In the genomic region with DNA sequence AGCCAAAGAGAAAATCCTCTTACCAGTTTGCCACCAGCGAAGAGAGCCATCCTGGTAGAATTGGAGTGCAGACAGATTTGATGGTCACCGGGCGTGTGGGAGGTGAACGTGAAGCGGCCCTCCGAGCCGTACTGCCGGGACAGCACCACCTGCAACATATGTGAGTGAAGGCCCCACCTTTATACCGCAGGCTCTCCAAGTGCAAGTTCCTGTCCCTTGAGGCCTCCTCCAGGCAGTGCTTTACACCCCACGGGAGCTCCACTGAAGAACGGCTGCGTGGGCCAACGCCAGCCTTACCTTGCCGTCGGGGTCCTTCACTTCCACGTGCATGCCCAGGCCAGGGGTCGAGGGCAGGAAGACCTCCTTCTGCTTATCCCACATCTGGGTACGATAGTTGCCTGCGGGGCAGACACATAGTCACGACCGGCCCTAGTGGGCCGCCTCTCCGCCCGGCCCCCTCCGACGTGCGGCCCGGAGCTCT, we compare ENCODE assay signal across 8 cellular contexts. TPM values are rescaled to one million over a fixed set of nuclear protein-coding genes. Genes with fewer than 3 reads are reported as not detected.
A peak's percentile ranks its signal among the peaks of the same experiment; 100 is the strongest.
DNase-seq lines count a peak whose midpoint lies in the region; ATAC-seq and TF ChIP-seq lines count a peak whose summit lies in the region.

No MANE protein-coding gene starts in this region.

- H3K4me3 ChIP-seq in SJCRH30 = peak overlapping the region; percentile 74
- peak overlapping the region; percentile 92 to 96 for H3K4me3 ChIP-seq in ascending aorta

- no peaks in the 10 kb centered on the region for H3K9me3 ChIP-seq in SJCRH30 (replicated peaks)
- no peaks in the 10 kb centered on the region for H3K9me3 ChIP-seq in ascending aorta

- DNase-seq in SIG-M5 treated with dmso at 0.1 percent for 504 hours (lab: John Stamatoyannopoulos, UW; ENCODE audit: unreplicated experiment) (peak; percentile 23), SIG-M5 (lab: John Stamatoyannopoulos, UW) (no peak), SJCRH30 (no peak), ascending aorta (ENCODE audit: low spot score in 2 of 2) (no peak), iPS-NIHi7 (ENCODE audit: extremely low spot score) (peak; percentile 15), NCI-H1417 treated with DMSO at 0.1 percent for 48 hours (lab: John Stamatoyannopoulos, UW) (no peak)
- peak; percentile 49 to 50 for DNase-seq in stimulated activated CD4-positive, alpha-beta T cell treated with anti-CD3 and anti-CD28 coated beads, Interleukin-2, amount 100 ng/mL, for 24 hours

- no peak for TF ChIP-seq CTCF in ascending aorta (IDR thresholded peaks at IDR 0.05)

- H3K27ac ChIP-seq in SJCRH30 = peak overlapping the region; percentile 57
- peak overlapping the region; percentile 88 to 97 for H3K27ac ChIP-seq in ascending aorta

- H3K36me3 ChIP-seq in SJCRH30 = peaks cover 15% of the 10 kb centered on the region; the same call in 1 of the 2 replicates
- H3K36me3 ChIP-seq in ascending aorta = peaks cover 16 to 27% of the 10 kb centered on the region in 2 donors

- H3K27me3 ChIP-seq in SJCRH30 = no peaks in the 10 kb centered on the region
- no peaks in the 10 kb centered on the region for H3K27me3 ChIP-seq in ascending aorta

- peak; percentile 31 for ATAC-seq in HG02943 (IDR thresholded peaks at IDR 0.05; ENCODE audit: low read depth, unreplicated experiment)

- H3K4me1 ChIP-seq in SJCRH30 (peaks cover 6% of the 10 kb centered on the region; the same call in 1 of the 2 replicates), ascending aorta (peaks cover 6 to 17% of the 10 kb centered on the region in 2 donors)

- intact Hi-C loops in ascending aorta (cut with DNase I) = loop anchor here (5.0 to 10.0 kb wide), 3 partner anchors 324 to 707 kb away; no protein-coding TSS in a partner anchor

RNA-seq across cellular contexts. Expression of gene TMED4, which starts 0.6 kb away (rescaled TPM):
- total RNA-seq in SJCRH30 (2014; rRNA removed; shearing (Covaris generic)) = 101 and 114 TPM in 2 replicates
- 69.1 TPM for total RNA-seq in ascending aorta

RNA-seq across cellular contexts. Expression of gene DDX56, which starts 7.8 kb away (rescaled TPM):
- 88.5 and 90.1 TPM in 2 replicates for total RNA-seq in SJCRH30 (2014; rRNA removed; shearing (Covaris generic))
- 51.0 TPM for total RNA-seq in ascending aorta

RNA-seq across cellular contexts. Expression of gene OGDH, which starts 25.0 kb away (rescaled TPM):
- 37.8 and 39.4 TPM in 2 replicates for total RNA-seq in SJCRH30 (2014; rRNA removed; shearing (Covaris generic))
- 117 TPM for total RNA-seq in ascending aorta

RNA-seq across cellular contexts. Expression of gene NPC1L1, which starts 40.3 kb away (rescaled TPM):
- total RNA-seq in SJCRH30 (2014; rRNA removed; shearing (Covaris generic)) = not detected in 2 replicates
- total RNA-seq in ascending aorta = not detected

Comparison
In these comparisons a context has a peak if more than half of its experiments do, and no peak if none do; other contexts are left out.
1. DNase-seq: peak in SIG-M5 treated with dmso at 0.1 percent for 504 hours (single experiment), iPS-NIHi7 (single experiment) and stimulated activated CD4-positive, alpha-beta T cell treated with anti-CD3 and anti-CD28 coated beads, Interleukin-2, amount 100 ng/mL, for 24 hours (2 of 2); none in SIG-M5 (single experiment), SJCRH30 (0 of 2), ascending aorta (0 of 2) and NCI-H1417 treated with DMSO at 0.1 percent for 48 hours (single experiment).